Comparison of ENCODE assay signal across 9 cellular contexts in the genomic region with DNA sequence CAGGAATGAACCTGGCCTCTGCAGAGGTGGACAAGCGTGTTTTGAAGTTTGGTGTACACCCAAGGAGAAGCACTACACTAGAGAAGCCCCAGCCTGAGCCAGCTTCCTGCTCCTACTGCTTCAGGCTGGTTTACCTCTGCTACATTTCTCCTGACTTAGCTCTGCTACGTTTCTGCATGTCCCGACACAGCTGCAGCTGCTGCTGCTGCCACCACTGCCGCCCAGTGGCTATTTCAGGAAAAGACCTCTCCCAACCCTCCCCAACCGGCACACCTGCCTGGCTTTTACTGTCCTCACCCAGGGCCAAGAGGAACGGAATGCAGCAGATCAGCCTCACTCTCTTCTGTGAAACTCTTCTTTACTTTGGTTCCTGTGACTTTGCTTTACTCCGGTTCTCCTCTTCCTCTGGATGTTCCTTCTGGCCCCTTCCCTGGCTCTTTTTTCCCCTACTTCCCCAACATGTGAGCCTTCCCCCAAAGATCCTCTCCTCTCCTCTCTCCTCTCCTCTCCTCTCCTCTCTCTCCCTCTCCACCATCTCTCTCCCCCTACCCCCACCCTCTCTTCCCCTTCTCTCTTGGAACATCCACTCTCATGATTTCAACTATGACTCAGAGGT. TPM values are rescaled to one million over a fixed set of nuclear protein-coding genes. Genes with fewer than 3 reads are reported as not detected.
DNase-seq lines count a peak whose midpoint lies in the region; ATAC-seq and TF ChIP-seq lines count a peak whose summit lies in the region.
"Had no signal": no experiment of that assay in that cellular context is flagged by ENCODE, and none has a peak within 500 bp of the region (broad histone marks: within the 10 kb centered on the region; RNA-seq: fewer than 3 reads in every experiment).

No MANE protein-coding gene starts in this region.

- H3K4me3 ChIP-seq in iPS DF 6.9 (ENCODE audit: low read length): no peak overlapping the region
- no peak overlapping the region for H3K4me3 ChIP-seq in tibial nerve
- H3K4me3 ChIP-seq: skin epidermis had no signal

- no CpG with 5 or more reads among the region's 7 CpGs for WGBS in iPS DF 6.9 (ENCODE audit: insufficient coverage, insufficient read length)
- 18 to 20% methylated on average over 7 of the region's 7 CpGs for WGBS in tibial nerve, 2 donors

- peak; percentile 0 for DNase-seq in NCI-H1694 treated with DMSO at 0.1 percent for 48 hours (lab: John Stamatoyannopoulos, UW)
- no peak for DNase-seq in NCI-H1694 (lab: John Stamatoyannopoulos, UW)
- peak; percentile 8 for DNase-seq in NCI-H526 treated with DMSO at 0.1 percent for 48 hours (lab: John Stamatoyannopoulos, UW)
- peak; percentile 36 for DNase-seq in activated naive CD8-positive, alpha-beta T cell treated with anti-CD3 and anti-CD28 coated beads for 36 hours
- peak; percentile 22 for DNase-seq in iPS DF 6.9 (ENCODE audit: low read depth, low spot score)
- peak; percentile 0 for DNase-seq in stimulated activated CD8-positive, alpha-beta memory T cell treated with anti-CD3 and anti-CD28 coated beads, Interleukin-7, amount 100 ng/mL, for 24 hours (ENCODE audit: low read depth)
- no peak for DNase-seq in tibial nerve (ENCODE audit: low spot score in 2 of 2)

- TF ChIP-seq POLR2A in tibial nerve (IDR thresholded peaks at IDR 0.05): no peak

- no peaks in the 10 kb centered on the region for H3K27me3 Mint-ChIP-seq in activated naive CD8-positive, alpha-beta T cell treated with anti-CD3 and anti-CD28 coated beads for 36 hours

- H3K27ac Mint-ChIP-seq in activated naive CD8-positive, alpha-beta T cell treated with anti-CD3 and anti-CD28 coated beads for 36 hours: no peak overlapping the region

- TF ChIP-seq EP300 in tibial nerve (IDR thresholded peaks at IDR 0.05): no peak

- no peaks in the 10 kb centered on the region for H3K36me3 ChIP-seq in iPS DF 6.9 (ENCODE audit: control insufficient read depth, insufficient read depth, low read length)
- H3K36me3 ChIP-seq in tibial nerve: no peaks in the 10 kb centered on the region

- no peaks in the 10 kb centered on the region for H3K9me3 ChIP-seq in iPS DF 6.9 (ENCODE audit: control insufficient read depth, insufficient read depth, low read length)
- no peaks in the 10 kb centered on the region for H3K9me3 ChIP-seq in tibial nerve

- H3K36me3 Mint-ChIP-seq in activated naive CD8-positive, alpha-beta T cell treated with anti-CD3 and anti-CD28 coated beads for 36 hours: peaks cover 3% of the 10 kb centered on the region

- peak; percentile 64 for ATAC-seq in HG02798 (IDR thresholded peaks at IDR 0.05; ENCODE audit: poor library complexity, unreplicated experiment)

- H3K9me3 Mint-ChIP-seq in activated naive CD8-positive, alpha-beta T cell treated with anti-CD3 and anti-CD28 coated beads for 36 hours: no peaks in the 10 kb centered on the region

- no peaks in the 10 kb centered on the region for H3K4me1 ChIP-seq in iPS DF 6.9 (ENCODE audit: control insufficient read depth, insufficient read depth, low read length)
- no peaks in the 10 kb centered on the region for H3K4me1 ChIP-seq in tibial nerve

- no peaks in the 10 kb centered on the region for H3K27me3 ChIP-seq in iPS DF 6.9 (ENCODE audit: control insufficient read depth, insufficient read depth, low read length)
- H3K27me3 ChIP-seq in tibial nerve: no peaks in the 10 kb centered on the region

- TF ChIP-seq CTCF in tibial nerve (IDR thresholded peaks at IDR 0.05): no peak

- no peak overlapping the region for H3K4me3 Mint-ChIP-seq in activated naive CD8-positive, alpha-beta T cell treated with anti-CD3 and anti-CD28 coated beads for 36 hours

- no peaks in the 10 kb centered on the region for H3K4me1 Mint-ChIP-seq in activated naive CD8-positive, alpha-beta T cell treated with anti-CD3 and anti-CD28 coated beads for 36 hours

- no peak overlapping the region for H3K27ac ChIP-seq in iPS DF 6.9 (ENCODE audit: low read length)
- no peak overlapping the region for H3K27ac ChIP-seq in tibial nerve
- H3K27ac ChIP-seq: skin epidermis had no signal

RNA-seq across cellular contexts. Expression of a gene that starts 3.1 kb away (rescaled TPM):
- under 1 TPM in 1 of 2 experiments, not detected in 1; 0.12 TPM for total RNA-seq in activated naive CD8-positive, alpha-beta T cell treated with anti-CD3 and anti-CD28 coated beads for 36 hours
- 1 to 10 TPM in 2 of 4 donors, under 1 TPM in 2; 0.60 to 3.9 (median 1.3) TPM for total RNA-seq in tibial nerve

RNA-seq across cellular contexts. Expression of a gene that starts 5.1 kb away (rescaled TPM):
- total RNA-seq in activated naive CD8-positive, alpha-beta T cell treated with anti-CD3 and anti-CD28 coated beads for 36 hours: not detected
- total RNA-seq in tibial nerve: not detected

RNA-seq across cellular contexts. Expression of a gene that starts 18.9 kb away (rescaled TPM):
- total RNA-seq in activated naive CD8-positive, alpha-beta T cell treated with anti-CD3 and anti-CD28 coated beads for 36 hours: not detected
- not detected for total RNA-seq in tibial nerve

RNA-seq across cellular contexts. Expression of a gene that starts 26.7 kb away (rescaled TPM):
- total RNA-seq in activated naive CD8-positive, alpha-beta T cell treated with anti-CD3 and anti-CD28 coated beads for 36 hours: 10 to 100 TPM; 24.0 to 27.0 TPM
- total RNA-seq in tibial nerve: 10 to 100 TPM; 16.4 to 29.2 (median 20.2) TPM

RNA-seq across cellular contexts. Expression of a gene that starts 26.8 kb away (rescaled TPM):
- total RNA-seq in activated naive CD8-positive, alpha-beta T cell treated with anti-CD3 and anti-CD28 coated beads for 36 hours: 10 to 100 TPM; 22.4 to 23.9 TPM
- under 1 TPM in 1 of 4 donors, not detected in 3; 0.59 TPM for total RNA-seq in tibial nerve

Comparison
In these comparisons a context has a peak if more than half of its experiments do, and no peak if none do; other contexts are left out.
1. DNase-seq: peak in NCI-H1694 treated with DMSO at 0.1 percent for 48 hours (single experiment), NCI-H526 treated with DMSO at 0.1 percent for 48 hours (single experiment), activated naive CD8-positive, alpha-beta T cell treated with anti-CD3 and anti-CD28 coated beads for 36 hours (single experiment), iPS DF 6.9 (single experiment) and stimulated activated CD8-positive, alpha-beta memory T cell treated with anti-CD3 and anti-CD28 coated beads, Interleukin-7, amount 100 ng/mL, for 24 hours (single experiment); none in NCI-H1694 (single experiment) and tibial nerve (0 of 2).